ENCODE assay signal across 8 cellular contexts in the genomic region with DNA sequence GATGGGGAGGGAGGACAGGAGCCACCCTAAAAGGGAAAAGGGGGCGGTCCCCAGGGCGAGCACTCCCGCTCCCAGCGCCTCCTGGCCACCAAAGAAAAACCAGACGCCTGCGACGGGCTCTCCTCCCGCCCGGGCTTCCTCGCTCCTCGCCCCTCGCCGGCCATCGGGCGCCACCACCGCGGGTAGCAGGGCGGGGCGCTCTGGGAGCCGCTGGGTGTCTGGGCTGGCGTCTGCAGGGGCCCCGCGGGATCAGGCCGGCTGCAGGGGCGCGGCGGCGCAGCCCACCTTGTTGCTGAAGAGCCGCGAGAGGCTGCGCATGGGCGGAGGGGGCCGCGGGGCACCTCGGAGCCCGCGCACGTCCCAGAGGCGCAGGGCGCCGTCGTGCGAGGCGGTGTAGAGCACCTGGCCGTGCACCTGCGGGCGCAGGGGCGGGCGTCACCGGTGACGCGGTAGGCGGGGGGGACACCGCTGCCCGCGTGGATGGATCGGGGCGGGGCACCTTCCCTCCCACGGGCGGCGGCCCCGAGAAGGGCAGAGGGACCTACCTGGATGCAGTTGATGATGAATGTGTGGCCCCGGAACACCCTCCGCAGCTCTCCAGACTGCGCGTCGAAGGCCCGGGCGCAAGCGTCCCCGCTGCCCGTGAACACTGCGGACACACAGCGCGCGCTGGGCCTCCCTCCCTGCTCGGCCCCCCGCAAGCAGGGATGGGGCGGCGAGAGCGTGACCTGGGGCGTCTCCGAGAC. TPM values are rescaled to one million over a fixed set of nuclear protein-coding genes. Genes with fewer than 3 reads are reported as not detected.
DNase-seq lines count a peak whose midpoint lies in the region; ATAC-seq and TF ChIP-seq lines count a peak whose summit lies in the region.

No MANE protein-coding gene starts in this region.

- 0 out of 2 replicates have a peak, but pooled peaks cover 4% of the 10 kb centered on the region for H4K20me1 ChIP-seq in DOHH2 (ENCODE audit: control insufficient read depth, insufficient read depth, low read depth, low read length)
- H4K20me1 ChIP-seq in neural cell (ENCODE audit: insufficient read depth) = no peaks in the 10 kb centered on the region

- H3K79me2 ChIP-seq in DOHH2 (ENCODE audit: control insufficient read depth, low read length) (no peaks in the 10 kb centered on the region), neural cell (replicated peaks; ENCODE audit: insufficient read depth, low read length) (no peaks in the 10 kb centered on the region)

- TF ChIP-seq CTCF in DOHH2 (IDR thresholded peaks at IDR 0.05; ENCODE audit: low read depth, low read length, poor library complexity, severe bottlenecking) = no peak
- TF ChIP-seq CTCF in neural cell (IDR thresholded peaks at IDR 0.05; ENCODE audit: poor library complexity, severe bottlenecking) = no peak

- no peak overlapping the region for H3K9ac ChIP-seq in neural cell (ENCODE audit: low read length)

- peaks cover 40% of the 10 kb centered on the region for H3K27me3 ChIP-seq in DOHH2 (ENCODE audit: control insufficient read depth, low read length)
- peaks cover 19% of the 10 kb centered on the region for H3K27me3 ChIP-seq in neural cell (ENCODE audit: insufficient read depth, low read depth, low read length)

- TF ChIP-seq EP300 in neural cell (conservative IDR thresholded peaks at IDR 0.05; ENCODE audit: poor library complexity, severe bottlenecking) = no peak

- H3K4me3 ChIP-seq in DOHH2 (ENCODE audit: low read length) (peak overlapping the region; percentile 33), neural cell (ENCODE audit: low read length) (peak overlapping the region; percentile 38)

- peak; percentile 28 for DNase-seq in NCI-H774 (lab: John Stamatoyannopoulos, UW)
- peak; percentile 75 for DNase-seq in central memory CD4-positive, alpha-beta T cell
- no peak for DNase-seq in Ammon's horn (ENCODE audit: low spot score)

- H3K9me3 ChIP-seq in DOHH2 (ENCODE audit: control insufficient read depth, insufficient read depth, low read length) (no peaks in the 10 kb centered on the region), neural cell (ENCODE audit: low read length) (no peaks in the 10 kb centered on the region)

- peak overlapping the region; percentile 37 for H3K4me2 ChIP-seq in DOHH2 (ENCODE audit: low read length)
- H3K4me2 ChIP-seq in neural cell (ENCODE audit: low read length) = no peak overlapping the region

- H3K36me3 ChIP-seq in DOHH2 (ENCODE audit: control insufficient read depth, low read length) = peaks cover 6% of the 10 kb centered on the region
- H3K36me3 ChIP-seq in neural cell (ENCODE audit: insufficient read depth, low read length) = no peaks in the 10 kb centered on the region

- ATAC-seq in GM19467 (IDR thresholded peaks at IDR 0.05; ENCODE audit: unreplicated experiment) (no peak), GM19351 (IDR thresholded peaks at IDR 0.05; ENCODE audit: unreplicated experiment) (no peak), GM19324 (IDR thresholded peaks at IDR 0.05; ENCODE audit: low FRiP score, unreplicated experiment) (no peak)

- H3K4me1 ChIP-seq in DOHH2 (ENCODE audit: control insufficient read depth, low read length) = peaks cover 16% of the 10 kb centered on the region

- H3K9me2 ChIP-seq in DOHH2 (replicated peaks; ENCODE audit: control insufficient read depth, low read length) = no peaks in the 10 kb centered on the region
- H3K9me2 ChIP-seq in neural cell (ENCODE audit: insufficient read depth, low read length) = no peaks in the 10 kb centered on the region

- TF ChIP-seq RAD21 in neural cell (conservative IDR thresholded peaks at IDR 0.05) = no peak

- H3F3A ChIP-seq in DOHH2 (ENCODE audit: control insufficient read depth, insufficient read depth) (no peaks in the 10 kb centered on the region), neural cell (ENCODE audit: insufficient read depth, low read length, poor library complexity, severe bottlenecking) (no peaks in the 10 kb centered on the region)

- H3K27ac ChIP-seq in DOHH2 (ENCODE audit: low read depth, low read length) = no peak overlapping the region
- H3K27ac ChIP-seq in neural cell (ENCODE audit: low read length) = no peak overlapping the region

- no peak overlapping the region for H2AFZ ChIP-seq in neural cell (ENCODE audit: low read depth, low read length)

TF ChIP-seq in neural cell, 6 proteins besides CTCF, POLR2A, EP300 and RAD21:
- TF ChIP-seq MXI1 (conservative IDR thresholded peaks at IDR 0.05; ENCODE audit: poor library complexity, severe bottlenecking) = no peak
- TF ChIP-seq SMC3 (conservative IDR thresholded peaks at IDR 0.05; ENCODE audit: poor library complexity) = no peak
- no peak for TF ChIP-seq POLR2AphosphoS5 (IDR thresholded peaks at IDR 0.05)
- TF ChIP-seq REST (IDR thresholded peaks at IDR 0.05; ENCODE audit: borderline replicate concordance) = no peak
- no peak for TF ChIP-seq TAF1 (IDR thresholded peaks at IDR 0.05; ENCODE audit: low read depth)
- no peak for TF ChIP-seq EZH2 (IDR thresholded peaks at IDR 0.05; ENCODE audit: borderline replicate concordance, insufficient read depth, low read length, poor library complexity, severe bottlenecking)
TF ChIP-seq in neural cell: peak in this region for 0.

RNA-seq across cellular contexts. Expression of gene WDR86, which starts 28.3 kb away (rescaled TPM):
- polyA plus RNA-seq in neural cell = 45.6 and 46.2 TPM in 2 replicates
- 54.0 and 58.0 TPM in 2 replicates for polyA minus RNA-seq in neural cell

RNA-seq across cellular contexts. Expression of gene NUB1, which starts 39.9 kb away (rescaled TPM):
- 40.0 and 48.4 TPM in 2 replicates for polyA plus RNA-seq in neural cell
- polyA minus RNA-seq in neural cell = 38.2 and 41.1 TPM in 2 replicates

RNA-seq across cellular contexts. Expression of gene CRYGN, which starts 58.4 kb away (rescaled TPM):
- not detected in 2 replicates for polyA plus RNA-seq in neural cell
- not detected in 2 replicates for polyA minus RNA-seq in neural cell
